8 cellular contexts compared by ENCODE assay signal in genomic region chr7:73718905-73719805, GRCh38. TPM values are rescaled to one million over a fixed set of nuclear protein-coding genes. Genes with fewer than 3 reads are reported as not detected.
DNase-seq lines count a peak whose midpoint lies in the region; ATAC-seq and TF ChIP-seq lines count a peak whose summit lies in the region.

STX1A (minus strand) TSS chr7:73719669; CDS start chr7:73719631, 38 bp downstream.

- H3K27ac Mint-ChIP-seq in CD4-positive, alpha-beta memory T cell = peak within 1 kb of the TSS in 5 of 7 donors; percentile 68 to 90 (median 72)
- H3K27ac Mint-ChIP-seq in activated naive CD8-positive, alpha-beta T cell treated with anti-CD3 and anti-CD28 coated beads, Interleukin-2, amount 50 U/mL, for 24 hours = peak within 1 kb of the TSS; percentile 89
- peak within 1 kb of the TSS; percentile 64 for H3K27ac Mint-ChIP-seq in progenitor cell of endocrine pancreas

- H3K9me3 ChIP-seq in CD4-positive, alpha-beta memory T cell (ENCODE audit: control insufficient read depth in 1 of 2, low read length in 2 of 2) = no peaks in the 10 kb centered on the region
- H3K9me3 ChIP-seq in HUES48 (ENCODE audit: control insufficient read depth, insufficient read depth, low read length) (no peaks in the 10 kb centered on the region), heart left ventricle (no peaks in the 10 kb centered on the region)

- H3K36me3 ChIP-seq in CD4-positive, alpha-beta memory T cell (ENCODE audit: insufficient read depth, low read length) = no peaks in the 10 kb centered on the region
- no peaks in the 10 kb centered on the region for H3K36me3 ChIP-seq in HUES48 (ENCODE audit: control insufficient read depth, insufficient read depth, low read length)
- no peaks in the 10 kb centered on the region for H3K36me3 ChIP-seq in heart left ventricle

- peak within 1 kb of the TSS; percentile 84 to 92 (median 91) for H3K4me3 Mint-ChIP-seq in CD4-positive, alpha-beta memory T cell
- H3K4me3 Mint-ChIP-seq in activated naive CD8-positive, alpha-beta T cell treated with anti-CD3 and anti-CD28 coated beads, Interleukin-2, amount 50 U/mL, for 24 hours = peak within 1 kb of the TSS; percentile 81
- peak within 1 kb of the TSS; percentile 73 for H3K4me3 Mint-ChIP-seq in progenitor cell of endocrine pancreas (ENCODE audit: low read depth)

- DNase-seq in CD4-positive, alpha-beta memory T cell = peak; percentile 65 to 78 (median 71)
- peak; percentile 76 for DNase-seq in activated naive CD8-positive, alpha-beta T cell treated with anti-CD3 and anti-CD28 coated beads, Interleukin-2, amount 50 U/mL, for 24 hours
- peak; percentile 58 to 88 (median 73) for DNase-seq in heart left ventricle
- peak; percentile 58 for DNase-seq in progenitor cell of endocrine pancreas (ENCODE audit: low spot score, unreplicated experiment)
- no peak for DNase-seq in ureter (ENCODE audit: low spot score)

- CTCF ChIA-PET in CD4-positive, alpha-beta memory T cell (lab: Charles Lee; ENCODE audit: partially characterized antibody) = interaction anchor here (1.2 to 1.3 kb wide), 2 partner anchors 16 to 104 kb away, joined by 3 to 8 read pairs; no protein-coding TSS in a partner anchor

- peak in 1 of 2 donors; percentile 55 for TF ChIP-seq POLR2A in heart left ventricle (IDR thresholded peaks at IDR 0.05)

- H3K27me3 ChIP-seq in CD4-positive, alpha-beta memory T cell (ENCODE audit: insufficient read depth, low read length) = no peaks in the 10 kb centered on the region
- H3K27me3 ChIP-seq in HUES48 (ENCODE audit: control insufficient read depth, insufficient read depth, low read length) = peaks cover 17% of the 10 kb centered on the region; the same call in 1 of the 2 replicates
- peaks cover 0 to 32% (median 3%) of the 10 kb centered on the region in 9 donors for H3K27me3 ChIP-seq in heart left ventricle

- ATAC-seq in GM19455 (IDR thresholded peaks at IDR 0.05; ENCODE audit: unreplicated experiment) = peak; percentile 66
- ATAC-seq in SK-N-SH treated with all-trans-retinoic acid at 6 μM for 48 hours = peak; percentile 49
- peak; percentile 50 for ATAC-seq in activated naive CD8-positive, alpha-beta T cell treated with anti-CD3 and anti-CD28 coated beads, Interleukin-2, amount 50 U/mL, for 24 hours
- peak; percentile 16 to 87 (median 72) for ATAC-seq in heart left ventricle

- H3K9ac ChIP-seq in HUES48 (ENCODE audit: low read depth, low read length) = no peak within 1 kb of the TSS

- H3K9me3 Mint-ChIP-seq in CD4-positive, alpha-beta memory T cell = no peaks in the 10 kb centered on the region
- no peaks in the 10 kb centered on the region for H3K9me3 Mint-ChIP-seq in activated naive CD8-positive, alpha-beta T cell treated with anti-CD3 and anti-CD28 coated beads, Interleukin-2, amount 50 U/mL, for 24 hours
- H3K9me3 Mint-ChIP-seq in progenitor cell of endocrine pancreas (ENCODE audit: low read depth) = no peaks in the 10 kb centered on the region

- H3K27ac ChIP-seq in CD4-positive, alpha-beta memory T cell (ENCODE audit: low read depth, low read length) = peak within 1 kb of the TSS; percentile 46
- H3K27ac ChIP-seq in HUES48 (ENCODE audit: low read depth, low read length) (no peak within 1 kb of the TSS), heart left ventricle (peak within 1 kb of the TSS in 5 of 12 donors; percentile 15 to 71 (median 48))

- intact Hi-C loops in CD4-positive, alpha-beta memory T cell (cut with micrococcal nuclease) = loop anchor here (1.0 to 5.0 kb wide), 3 partner anchors 19 to 52 kb away; partner anchors contain the start of genes ABHD11, BUD23, DNAJC30 and VPS37D
- intact Hi-C loops in heart left ventricle (cut with DNase I) = loop anchor here in 3 of 10 donors (5.0 kb wide), 2 partner anchors 37 to 52 kb away; partner anchors contain the start of genes BUD23 (in 2 of the 3), DNAJC30 (in 2 of the 3) and VPS37D (in 2 of the 3)

- POLR2A ChIA-PET in CD4-positive, alpha-beta memory T cell (lab: Charles Lee; ENCODE audit: partially characterized antibody) = interaction anchor here (1.2 to 2.1 kb wide), 3 partner anchors 13 to 20 kb away, joined by 3 to 10 read pairs (median 7); partner anchors contain the start of gene ABHD11

- no peaks in the 10 kb centered on the region for H3K36me3 Mint-ChIP-seq in CD4-positive, alpha-beta memory T cell
- peaks cover 2% of the 10 kb centered on the region for H3K36me3 Mint-ChIP-seq in activated naive CD8-positive, alpha-beta T cell treated with anti-CD3 and anti-CD28 coated beads, Interleukin-2, amount 50 U/mL, for 24 hours (ENCODE audit: low read depth)
- H3K36me3 Mint-ChIP-seq in progenitor cell of endocrine pancreas (ENCODE audit: insufficient read depth) = no peaks in the 10 kb centered on the region

- H3K4me3 ChIP-seq in CD4-positive, alpha-beta memory T cell (ENCODE audit: low read length in 2 of 2) = peak within 1 kb of the TSS; percentile 65 to 76
- peak within 1 kb of the TSS; percentile 76 for H3K4me3 ChIP-seq in HUES48 (ENCODE audit: low read depth, low read length)
- peak within 1 kb of the TSS; percentile 58 to 96 (median 78) for H3K4me3 ChIP-seq in heart left ventricle

- H3K4me1 ChIP-seq in CD4-positive, alpha-beta memory T cell (ENCODE audit: insufficient read depth, low read length) = peaks cover 34% of the 10 kb centered on the region
- no peaks in the 10 kb centered on the region for H3K4me1 ChIP-seq in HUES48 (ENCODE audit: control insufficient read depth, insufficient read depth, low read length)
- peaks cover 0 to 36% (median 14%) of the 10 kb centered on the region in 12 donors for H3K4me1 ChIP-seq in heart left ventricle

- no peaks in the 10 kb centered on the region for H3K27me3 Mint-ChIP-seq in CD4-positive, alpha-beta memory T cell
- H3K27me3 Mint-ChIP-seq in activated naive CD8-positive, alpha-beta T cell treated with anti-CD3 and anti-CD28 coated beads, Interleukin-2, amount 50 U/mL, for 24 hours = peaks cover 14% of the 10 kb centered on the region
- H3K27me3 Mint-ChIP-seq in progenitor cell of endocrine pancreas = peaks cover 9% of the 10 kb centered on the region

- peaks cover 13 to 29% (median 20%) of the 10 kb centered on the region in 4 donors for H3K4me1 Mint-ChIP-seq in CD4-positive, alpha-beta memory T cell
- peaks cover 37% of the 10 kb centered on the region for H3K4me1 Mint-ChIP-seq in activated naive CD8-positive, alpha-beta T cell treated with anti-CD3 and anti-CD28 coated beads, Interleukin-2, amount 50 U/mL, for 24 hours
- peaks cover 21% of the 10 kb centered on the region for H3K4me1 Mint-ChIP-seq in progenitor cell of endocrine pancreas (ENCODE audit: low read depth)

- 1 to 4% (median 2%) methylated on average over 28 to 96 of the region's 96 CpGs for whole genome bisulfite sequencing in heart left ventricle, 4 donors

- no peak for TF ChIP-seq CTCF in heart left ventricle (IDR thresholded peaks at IDR 0.05)
- no peak for TF ChIP-seq CTCF in progenitor cell of endocrine pancreas (IDR thresholded peaks at IDR 0.05; ENCODE audit: unreplicated experiment)

TF ChIP-seq in SK-N-SH treated with all-trans-retinoic acid at 6 μM for 48 hours, 23 proteins besides CTCF, POLR2A, EP300 and RAD21:
- TF ChIP-seq GLIS3 (CRISPR knock-in tag; IDR thresholded peaks at IDR 0.05) (no peak), CREB5 (CRISPR knock-in tag; IDR thresholded peaks at IDR 0.05; ENCODE audit: low read depth) (no peak), ZC3H10 (CRISPR knock-in tag; IDR thresholded peaks at IDR 0.05) (no peak)

RNA-seq across cellular contexts. Expression of gene STX1A, which starts in this region (rescaled TPM):
- 1 to 10 TPM; 7.5 to 8.3 TPM for total RNA-seq in CD4-positive, alpha-beta memory T cell
- 1 to 10 TPM; 1.2 to 3.3 TPM for polyA plus RNA-seq in CD4-positive, alpha-beta memory T cell
- total RNA-seq in heart left ventricle = 1 to 10 TPM; 1.1 to 3.6 (median 1.6) TPM
- polyA plus RNA-seq in heart left ventricle = 1 to 10 TPM; 1.8 to 2.4 TPM
- total RNA-seq in progenitor cell of endocrine pancreas = 40.9 and 46.6 TPM in 2 replicates
- 8.4 TPM for total RNA-seq in ureter
